ENCODE assay signal across 1 cellular context in genomic region chr3:23002846-23003800, GRCh38.
A peak's percentile ranks its signal among the peaks of the same experiment; 100 is the strongest.
TF ChIP-seq lines count a peak whose summit lies in the region.

No MANE protein-coding gene starts in this region.

TF ChIP-seq in HEK293, 187 proteins besides CTCF, POLR2A, EP300 and RAD21 (continued from another document):
- TF ChIP-seq OVOL3 (tag by site-specific recombination; IDR thresholded peaks at IDR 0.05): peak; percentile 46; the same call in 1 of the 2 replicates
- TF ChIP-seq KLF10 (tag by site-specific recombination; IDR thresholded peaks at IDR 0.05): no peak
- TF ChIP-seq OSR2 (tag by site-specific recombination; IDR thresholded peaks at IDR 0.05): peak; percentile 36; the same call in 1 of the 2 replicates
- no peak for TF ChIP-seq ZNF350 (tag by site-specific recombination; IDR thresholded peaks at IDR 0.05)
- peak; percentile 34; the same call in 1 of the 2 replicates for TF ChIP-seq INSM2 (tag by site-specific recombination; IDR thresholded peaks at IDR 0.05)
- no peak for TF ChIP-seq KLF16 (tag by site-specific recombination; IDR thresholded peaks at IDR 0.05)
- no peak for TF ChIP-seq ZNF362 (tag by site-specific recombination; IDR thresholded peaks at IDR 0.05)
- TF ChIP-seq ZNF629 (tag by site-specific recombination; IDR thresholded peaks at IDR 0.05): 0 out of 2 replicates have a peak, but pooled peaks have one; percentile 13
- TF ChIP-seq PATZ1 (tag by site-specific recombination; IDR thresholded peaks at IDR 0.05): no peak
- TF ChIP-seq, protein P1, sequence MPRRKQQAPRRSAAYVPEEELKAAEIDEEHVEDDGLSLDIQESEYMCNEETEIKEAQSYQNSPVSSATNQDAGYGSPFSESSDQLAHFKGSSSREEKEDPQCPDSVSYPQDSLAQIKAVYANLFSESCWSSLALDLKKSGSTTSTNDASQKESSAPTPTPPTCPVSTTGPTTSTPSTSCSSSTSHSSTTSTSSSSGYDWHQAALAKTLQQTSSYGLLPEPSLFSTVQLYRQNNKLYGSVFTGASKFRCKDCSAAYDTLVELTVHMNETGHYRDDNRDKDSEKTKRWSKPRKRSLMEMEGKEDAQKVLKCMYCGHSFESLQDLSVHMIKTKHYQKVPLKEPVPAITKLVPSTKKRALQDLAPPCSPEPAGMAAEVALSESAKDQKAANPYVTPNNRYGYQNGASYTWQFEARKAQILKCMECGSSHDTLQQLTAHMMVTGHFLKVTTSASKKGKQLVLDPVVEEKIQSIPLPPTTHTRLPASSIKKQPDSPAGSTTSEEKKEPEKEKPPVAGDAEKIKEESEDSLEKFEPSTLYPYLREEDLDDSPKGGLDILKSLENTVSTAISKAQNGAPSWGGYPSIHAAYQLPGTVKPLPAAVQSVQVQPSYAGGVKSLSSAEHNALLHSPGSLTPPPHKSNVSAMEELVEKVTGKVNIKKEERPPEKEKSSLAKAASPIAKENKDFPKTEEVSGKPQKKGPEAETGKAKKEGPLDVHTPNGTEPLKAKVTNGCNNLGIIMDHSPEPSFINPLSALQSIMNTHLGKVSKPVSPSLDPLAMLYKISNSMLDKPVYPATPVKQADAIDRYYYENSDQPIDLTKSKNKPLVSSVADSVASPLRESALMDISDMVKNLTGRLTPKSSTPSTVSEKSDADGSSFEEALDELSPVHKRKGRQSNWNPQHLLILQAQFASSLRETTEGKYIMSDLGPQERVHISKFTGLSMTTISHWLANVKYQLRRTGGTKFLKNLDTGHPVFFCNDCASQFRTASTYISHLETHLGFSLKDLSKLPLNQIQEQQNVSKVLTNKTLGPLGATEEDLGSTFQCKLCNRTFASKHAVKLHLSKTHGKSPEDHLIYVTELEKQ (tag by site-specific recombination; IDR thresholded peaks at IDR 0.05; ENCODE audit: borderline replicate concordance): peak; percentile 65; the same call in 1 of the 2 replicates
- TF ChIP-seq GLIS1 (tag by site-specific recombination; IDR thresholded peaks at IDR 0.05): peak; percentile 21; the same call in 1 of the 2 replicates
- no peak for TF ChIP-seq ZNF555 (tag by site-specific recombination; conservative IDR thresholded peaks at IDR 0.05)
- 0 out of 2 replicates have a peak, but pooled peaks have one; percentile 16 for TF ChIP-seq ZNF513 (tag by site-specific recombination; IDR thresholded peaks at IDR 0.05)
- no peak for TF ChIP-seq ZNF292 (tag by site-specific recombination; IDR thresholded peaks at IDR 0.05; ENCODE audit: borderline replicate concordance, low read depth)
- no peak for TF ChIP-seq KLF17 (tag by site-specific recombination; IDR thresholded peaks at IDR 0.05)
- TF ChIP-seq FEZF1 (tag by site-specific recombination; IDR thresholded peaks at IDR 0.05): peak; percentile 49
- TF ChIP-seq ZNF214 (tag by site-specific recombination; IDR thresholded peaks at IDR 0.05; ENCODE audit: borderline replicate concordance): no peak
- TF ChIP-seq ZBTB8A (tag by site-specific recombination; IDR thresholded peaks at IDR 0.05): no peak
- no peak for TF ChIP-seq ZNF184 (tag by site-specific recombination; IDR thresholded peaks at IDR 0.05)
- TF ChIP-seq ZNF626 (tag by site-specific recombination; IDR thresholded peaks at IDR 0.05): no peak
- TF ChIP-seq ZNF398 (tag by site-specific recombination; IDR thresholded peaks at IDR 0.05): peak; percentile 69
- no peak for TF ChIP-seq ZNF23 (tag by site-specific recombination; IDR thresholded peaks at IDR 0.05; ENCODE audit: borderline replicate concordance)
- TF ChIP-seq ZNF514 (tag by site-specific recombination; IDR thresholded peaks at IDR 0.05): no peak
- TF ChIP-seq, protein P2, sequence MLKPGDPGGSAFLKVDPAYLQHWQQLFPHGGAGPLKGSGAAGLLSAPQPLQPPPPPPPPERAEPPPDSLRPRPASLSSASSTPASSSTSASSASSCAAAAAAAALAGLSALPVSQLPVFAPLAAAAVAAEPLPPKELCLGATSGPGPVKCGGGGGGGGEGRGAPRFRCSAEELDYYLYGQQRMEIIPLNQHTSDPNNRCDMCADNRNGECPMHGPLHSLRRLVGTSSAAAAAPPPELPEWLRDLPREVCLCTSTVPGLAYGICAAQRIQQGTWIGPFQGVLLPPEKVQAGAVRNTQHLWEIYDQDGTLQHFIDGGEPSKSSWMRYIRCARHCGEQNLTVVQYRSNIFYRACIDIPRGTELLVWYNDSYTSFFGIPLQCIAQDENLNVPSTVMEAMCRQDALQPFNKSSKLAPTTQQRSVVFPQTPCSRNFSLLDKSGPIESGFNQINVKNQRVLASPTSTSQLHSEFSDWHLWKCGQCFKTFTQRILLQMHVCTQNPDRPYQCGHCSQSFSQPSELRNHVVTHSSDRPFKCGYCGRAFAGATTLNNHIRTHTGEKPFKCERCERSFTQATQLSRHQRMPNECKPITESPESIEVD (tag by site-specific recombination; IDR thresholded peaks at IDR 0.05): peak; percentile 59
- TF ChIP-seq ZBTB48 (tag by site-specific recombination; IDR thresholded peaks at IDR 0.05): 0 out of 2 replicates have a peak, but pooled peaks have one; percentile 21
- TF ChIP-seq, protein P3, sequence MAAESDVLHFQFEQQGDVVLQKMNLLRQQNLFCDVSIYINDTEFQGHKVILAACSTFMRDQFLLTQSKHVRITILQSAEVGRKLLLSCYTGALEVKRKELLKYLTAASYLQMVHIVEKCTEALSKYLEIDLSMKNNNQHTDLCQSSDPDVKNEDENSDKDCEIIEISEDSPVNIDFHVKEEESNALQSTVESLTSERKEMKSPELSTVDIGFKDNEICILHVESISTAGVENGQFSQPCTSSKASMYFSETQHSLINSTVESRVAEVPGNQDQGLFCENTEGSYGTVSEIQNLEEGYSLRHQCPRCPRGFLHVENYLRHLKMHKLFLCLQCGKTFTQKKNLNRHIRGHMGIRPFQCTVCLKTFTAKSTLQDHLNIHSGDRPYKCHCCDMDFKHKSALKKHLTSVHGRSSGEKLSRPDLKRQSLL (tag by site-specific recombination; IDR thresholded peaks at IDR 0.05): 0 out of 2 replicates have a peak, but pooled peaks have one; percentile 19
